In the genomic region with DNA sequence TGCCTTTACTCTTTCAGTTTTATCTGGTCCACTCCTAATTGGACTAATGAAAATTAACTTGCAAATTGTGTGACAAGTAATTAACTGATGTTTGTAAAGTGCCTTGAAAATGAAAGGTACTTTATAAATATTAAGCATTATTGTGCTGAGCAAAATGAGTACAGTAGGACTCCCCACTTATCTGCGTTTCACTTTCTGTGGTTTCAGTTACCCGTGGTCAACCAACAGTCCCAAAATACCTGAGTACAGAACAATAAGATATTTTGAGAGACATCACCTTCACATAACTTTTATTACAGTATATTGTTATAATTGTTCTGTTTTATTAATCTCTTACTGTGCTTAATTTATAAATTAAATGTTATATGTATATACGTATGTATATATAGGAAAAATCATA, we compare ENCODE assay signal across 1 cellular context.
TF ChIP-seq lines count a peak whose summit lies in the region.

No MANE protein-coding gene starts in this region.

TF ChIP-seq in GM23338, 12 proteins besides CTCF, POLR2A, EP300 and RAD21 (continued from another document):
- TF ChIP-seq, protein P1, sequence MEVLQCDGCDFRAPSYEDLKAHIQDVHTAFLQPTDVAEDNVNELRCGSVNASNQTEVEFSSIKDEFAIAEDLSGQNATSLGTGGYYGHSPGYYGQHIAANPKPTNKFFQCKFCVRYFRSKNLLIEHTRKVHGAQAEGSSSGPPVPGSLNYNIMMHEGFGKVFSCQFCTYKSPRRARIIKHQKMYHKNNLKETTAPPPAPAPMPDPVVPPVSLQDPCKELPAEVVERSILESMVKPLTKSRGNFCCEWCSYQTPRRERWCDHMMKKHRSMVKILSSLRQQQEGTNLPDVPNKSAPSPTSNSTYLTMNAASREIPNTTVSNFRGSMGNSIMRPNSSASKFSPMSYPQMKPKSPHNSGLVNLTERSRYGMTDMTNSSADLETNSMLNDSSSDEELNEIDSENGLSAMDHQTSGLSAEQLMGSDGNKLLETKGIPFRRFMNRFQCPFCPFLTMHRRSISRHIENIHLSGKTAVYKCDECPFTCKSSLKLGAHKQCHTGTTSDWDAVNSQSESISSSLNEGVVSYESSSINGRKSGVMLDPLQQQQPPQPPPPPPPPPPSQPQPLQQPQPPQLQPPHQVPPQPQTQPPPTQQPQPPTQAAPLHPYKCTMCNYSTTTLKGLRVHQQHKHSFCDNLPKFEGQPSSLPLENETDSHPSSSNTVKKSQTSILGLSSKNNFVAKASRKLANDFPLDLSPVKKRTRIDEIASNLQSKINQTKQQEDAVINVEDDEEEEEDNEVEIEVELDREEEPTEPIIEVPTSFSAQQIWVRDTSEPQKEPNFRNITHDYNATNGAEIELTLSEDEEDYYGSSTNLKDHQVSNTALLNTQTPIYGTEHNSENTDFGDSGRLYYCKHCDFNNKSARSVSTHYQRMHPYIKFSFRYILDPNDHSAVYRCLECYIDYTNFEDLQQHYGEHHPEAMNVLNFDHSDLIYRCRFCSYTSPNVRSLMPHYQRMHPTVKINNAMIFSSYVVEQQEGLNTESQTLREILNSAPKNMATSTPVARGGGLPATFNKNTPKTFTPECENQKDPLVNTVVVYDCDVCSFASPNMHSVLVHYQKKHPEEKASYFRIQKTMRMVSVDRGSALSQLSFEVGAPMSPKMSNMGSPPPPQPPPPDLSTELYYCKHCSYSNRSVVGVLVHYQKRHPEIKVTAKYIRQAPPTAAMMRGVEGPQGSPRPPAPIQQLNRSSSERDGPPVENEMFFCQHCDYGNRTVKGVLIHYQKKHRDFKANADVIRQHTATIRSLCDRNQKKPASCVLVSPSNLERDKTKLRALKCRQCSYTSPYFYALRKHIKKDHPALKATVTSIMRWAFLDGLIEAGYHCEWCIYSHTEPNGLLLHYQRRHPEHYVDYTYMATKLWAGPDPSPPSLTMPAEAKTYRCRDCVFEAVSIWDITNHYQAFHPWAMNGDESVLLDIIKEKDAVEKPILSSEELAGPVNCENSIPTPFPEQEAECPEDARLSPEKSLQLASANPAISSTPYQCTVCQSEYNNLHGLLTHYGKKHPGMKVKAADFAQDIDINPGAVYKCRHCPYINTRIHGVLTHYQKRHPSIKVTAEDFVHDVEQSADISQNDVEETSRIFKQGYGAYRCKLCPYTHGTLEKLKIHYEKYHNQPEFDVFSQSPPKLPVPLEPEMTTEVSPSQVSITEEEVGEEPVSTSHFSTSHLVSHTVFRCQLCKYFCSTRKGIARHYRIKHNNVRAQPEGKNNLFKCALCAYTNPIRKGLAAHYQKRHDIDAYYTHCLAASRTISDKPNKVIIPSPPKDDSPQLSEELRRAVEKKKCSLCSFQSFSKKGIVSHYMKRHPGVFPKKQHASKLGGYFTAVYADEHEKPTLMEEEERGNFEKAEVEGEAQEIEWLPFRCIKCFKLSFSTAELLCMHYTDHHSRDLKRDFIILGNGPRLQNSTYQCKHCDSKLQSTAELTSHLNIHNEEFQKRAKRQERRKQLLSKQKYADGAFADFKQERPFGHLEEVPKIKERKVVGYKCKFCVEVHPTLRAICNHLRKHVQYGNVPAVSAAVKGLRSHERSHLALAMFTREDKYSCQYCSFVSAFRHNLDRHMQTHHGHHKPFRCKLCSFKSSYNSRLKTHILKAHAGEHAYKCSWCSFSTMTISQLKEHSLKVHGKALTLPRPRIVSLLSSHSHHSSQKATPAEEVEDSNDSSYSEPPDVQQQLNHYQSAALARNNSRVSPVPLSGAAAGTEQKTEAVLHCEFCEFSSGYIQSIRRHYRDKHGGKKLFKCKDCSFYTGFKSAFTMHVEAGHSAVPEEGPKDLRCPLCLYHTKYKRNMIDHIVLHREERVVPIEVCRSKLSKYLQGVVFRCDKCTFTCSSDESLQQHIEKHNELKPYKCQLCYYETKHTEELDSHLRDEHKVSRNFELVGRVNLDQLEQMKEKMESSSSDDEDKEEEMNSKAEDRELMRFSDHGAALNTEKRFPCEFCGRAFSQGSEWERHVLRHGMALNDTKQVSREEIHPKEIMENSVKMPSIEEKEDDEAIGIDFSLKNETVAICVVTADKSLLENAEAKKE (CRISPR knock-in tag; IDR thresholded peaks at IDR 0.05) = no peak
- TF ChIP-seq, protein P2, sequence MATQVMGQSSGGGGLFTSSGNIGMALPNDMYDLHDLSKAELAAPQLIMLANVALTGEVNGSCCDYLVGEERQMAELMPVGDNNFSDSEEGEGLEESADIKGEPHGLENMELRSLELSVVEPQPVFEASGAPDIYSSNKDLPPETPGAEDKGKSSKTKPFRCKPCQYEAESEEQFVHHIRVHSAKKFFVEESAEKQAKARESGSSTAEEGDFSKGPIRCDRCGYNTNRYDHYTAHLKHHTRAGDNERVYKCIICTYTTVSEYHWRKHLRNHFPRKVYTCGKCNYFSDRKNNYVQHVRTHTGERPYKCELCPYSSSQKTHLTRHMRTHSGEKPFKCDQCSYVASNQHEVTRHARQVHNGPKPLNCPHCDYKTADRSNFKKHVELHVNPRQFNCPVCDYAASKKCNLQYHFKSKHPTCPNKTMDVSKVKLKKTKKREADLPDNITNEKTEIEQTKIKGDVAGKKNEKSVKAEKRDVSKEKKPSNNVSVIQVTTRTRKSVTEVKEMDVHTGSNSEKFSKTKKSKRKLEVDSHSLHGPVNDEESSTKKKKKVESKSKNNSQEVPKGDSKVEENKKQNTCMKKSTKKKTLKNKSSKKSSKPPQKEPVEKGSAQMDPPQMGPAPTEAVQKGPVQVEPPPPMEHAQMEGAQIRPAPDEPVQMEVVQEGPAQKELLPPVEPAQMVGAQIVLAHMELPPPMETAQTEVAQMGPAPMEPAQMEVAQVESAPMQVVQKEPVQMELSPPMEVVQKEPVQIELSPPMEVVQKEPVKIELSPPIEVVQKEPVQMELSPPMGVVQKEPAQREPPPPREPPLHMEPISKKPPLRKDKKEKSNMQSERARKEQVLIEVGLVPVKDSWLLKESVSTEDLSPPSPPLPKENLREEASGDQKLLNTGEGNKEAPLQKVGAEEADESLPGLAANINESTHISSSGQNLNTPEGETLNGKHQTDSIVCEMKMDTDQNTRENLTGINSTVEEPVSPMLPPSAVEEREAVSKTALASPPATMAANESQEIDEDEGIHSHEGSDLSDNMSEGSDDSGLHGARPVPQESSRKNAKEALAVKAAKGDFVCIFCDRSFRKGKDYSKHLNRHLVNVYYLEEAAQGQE (IDR thresholded peaks at IDR 0.05; ENCODE audit: unreplicated experiment) = no peak
- TF ChIP-seq EZH2 (IDR thresholded peaks at IDR 0.05; ENCODE audit: low read depth, unreplicated experiment) (no peak), ZNF331 (CRISPR knock-in tag; IDR thresholded peaks at IDR 0.05; ENCODE audit: low read depth) (no peak), CREB1 (CRISPR knock-in tag; IDR thresholded peaks at IDR 0.05; ENCODE audit: low read depth) (no peak), EZH2phosphoT487 (IDR thresholded peaks at IDR 0.05; ENCODE audit: unreplicated experiment) (no peak), JUNB (IDR thresholded peaks at IDR 0.05; ENCODE audit: unreplicated experiment) (no peak), POLR2AphosphoS5 (IDR thresholded peaks at IDR 0.05; ENCODE audit: low read depth) (no peak), STAT1 (IDR thresholded peaks at IDR 0.05; ENCODE audit: unreplicated experiment) (no peak), ZNF114 (CRISPR knock-in tag; IDR thresholded peaks at IDR 0.05) (no peak), NANOG (IDR thresholded peaks at IDR 0.05; ENCODE audit: borderline replicate concordance) (no peak)
